Comparison of ENCODE assay signal across 23 cellular contexts in the genomic region with DNA sequence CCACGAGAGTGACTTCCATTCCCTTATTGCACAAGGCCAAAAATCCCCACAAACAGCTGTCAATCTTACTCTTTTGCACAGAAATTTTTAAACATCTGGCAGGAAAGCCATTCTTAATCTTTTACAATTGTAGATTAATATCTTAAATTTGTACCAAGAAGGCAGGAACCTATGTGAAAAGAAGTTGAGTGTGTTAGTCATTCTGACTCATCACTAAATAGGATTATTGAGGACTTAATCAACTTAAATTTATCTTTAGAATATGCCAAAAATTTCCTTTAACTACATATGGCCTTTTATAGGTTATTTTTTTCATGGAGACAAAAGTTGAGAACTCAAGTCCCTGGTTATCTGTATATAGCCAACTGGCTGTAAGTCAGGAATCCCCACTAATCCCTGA. TPM values are rescaled to one million over a fixed set of nuclear protein-coding genes. Genes with fewer than 3 reads are reported as not detected.
DNase-seq lines count a peak whose midpoint lies in the region; ATAC-seq, FAIRE-seq and TF ChIP-seq lines count a peak whose summit lies in the region.
"Had no signal": no experiment of that assay in that cellular context is flagged by ENCODE, and none has a peak within 500 bp of the region (broad histone marks: within the 10 kb centered on the region; RNA-seq: fewer than 3 reads in every experiment).

No MANE protein-coding gene starts in this region.

- no peaks in the 10 kb centered on the region for H3K4me1 Mint-ChIP-seq in endothelial cell (ENCODE audit: unreplicated experiment)
- H3K4me1 Mint-ChIP-seq: brain, T-cell had no signal

- H3K9me3 ChIP-seq in endothelial cell of umbilical vein (replicated peaks; ENCODE audit: control insufficient read depth, insufficient read depth, low read length) (no peaks in the 10 kb centered on the region), osteoblast (ENCODE audit: low read depth, low read length) (no peaks in the 10 kb centered on the region)
- H3K9me3 ChIP-seq: uterus had no signal

- FAIRE-seq in RCC 7860 (lab: Jason Lieb, UNC) (peak; percentile 73), endothelial cell of umbilical vein (lab: Jason Lieb, UNC) (peak; percentile 57)

- no TSS peak for BruUV-seq in endothelial cell of umbilical vein (replicated peaks; lab: Mats Ljungman, UMichigan)

- CTCF ChIA-PET in endothelial cell of umbilical vein (lab: Charles Lee), result interaction anchor here (1.0 kb wide), 1 partner anchor 206 kb away, joined by 6 read pairs; no protein-coding TSS in a partner anchor

- H3K9me3 Mint-ChIP-seq in endothelial cell (ENCODE audit: unreplicated experiment), result no peaks in the 10 kb centered on the region
- H3K9me3 Mint-ChIP-seq: stimulated activated naive CD8-positive, alpha-beta T cell treated with anti-CD3 and anti-CD28 coated beads, Interleukin-15, Interleukin-2, amounts not matched to agents 100 ng/mL and 50 ng/mL, for 24 hours; T-cell had no signal

- no peaks in the 10 kb centered on the region for H3K9me1 ChIP-seq in endothelial cell of umbilical vein (replicated peaks; ENCODE audit: control insufficient read depth, extremely low read depth, insufficient read depth, low read length)

- peak overlapping the region; percentile 50 for H3K4me2 ChIP-seq in endothelial cell of umbilical vein (ENCODE audit: insufficient read depth, low read length)
- no peak overlapping the region for H3K4me2 ChIP-seq in osteoblast (ENCODE audit: insufficient read depth, low read length)

- intact Hi-C loops in endothelial cell of umbilical vein (cut with micrococcal nuclease), result loop anchor here (1.0 kb wide), 3 partner anchors 31 to 47 kb away; no protein-coding TSS in a partner anchor

- no peak for TF ChIP-seq POLR2A in endothelial cell of umbilical vein (IDR thresholded peaks at IDR 0.05; ENCODE audit: low read depth, low read length)

- H2AFZ ChIP-seq in endothelial cell of umbilical vein (ENCODE audit: low read depth, low read length) (no peak overlapping the region), osteoblast (ENCODE audit: low read length) (no peak overlapping the region)
- H2AFZ ChIP-seq: parathyroid adenoma had no signal

- H3K27ac Mint-ChIP-seq in endothelial cell (ENCODE audit: unreplicated experiment), result no peak overlapping the region
- H3K27ac Mint-ChIP-seq: brain; stimulated activated naive CD8-positive, alpha-beta T cell treated with anti-CD3 and anti-CD28 coated beads, Interleukin-15, Interleukin-2, amounts not matched to agents 100 ng/mL and 50 ng/mL, for 24 hours; T-cell had no signal

- dilution Hi-C loops in endothelial cell of umbilical vein (cut with MboI; ENCODE audit: extremely low pct_ligation_motif_present, low sequenced_read_pairs), result no loop called here

- no peak overlapping the region for H3K9ac ChIP-seq in endothelial cell of umbilical vein (replicated peaks; ENCODE audit: extremely low read depth, insufficient read depth, low read length)
- H3K9ac ChIP-seq: parathyroid adenoma had no signal

- no peaks in the 10 kb centered on the region for H4K20me1 ChIP-seq in endothelial cell of umbilical vein (replicated peaks; ENCODE audit: control insufficient read depth, extremely low read depth, insufficient read depth, low read length)
- H4K20me1 ChIP-seq in osteoblast (ENCODE audit: insufficient read depth, low read length), result no peaks in the 10 kb centered on the region

- H3K4me3 ChIP-seq in endothelial cell of umbilical vein (replicated peaks in 1 of 3; ENCODE audit: insufficient read depth in 1 of 3, low read depth in 1 of 3, low read length in 3 of 3) (no peak overlapping the region), osteoblast (ENCODE audit: insufficient read depth, low read length) (no peak overlapping the region)
- H3K4me3 ChIP-seq: heart left ventricle, uterus had no signal

- H3K36me3 ChIP-seq in endothelial cell of umbilical vein (ENCODE audit: control insufficient read depth in 2 of 2, extremely low read depth in 1 of 2, insufficient read depth in 2 of 2, low read length in 2 of 2), result no peaks in the 10 kb centered on the region
- H3K36me3 ChIP-seq in osteoblast (ENCODE audit: insufficient read depth, low read length), result no peaks in the 10 kb centered on the region
- H3K36me3 ChIP-seq: heart left ventricle, uterus had no signal

- no peak overlapping the region for H3K4me3 Mint-ChIP-seq in endothelial cell (ENCODE audit: unreplicated experiment)
- H3K4me3 Mint-ChIP-seq: brain; stimulated activated naive CD8-positive, alpha-beta T cell treated with anti-CD3 and anti-CD28 coated beads, Interleukin-15, Interleukin-2, amounts not matched to agents 100 ng/mL and 50 ng/mL, for 24 hours; T-cell had no signal

- TF ChIP-seq CTCF in endothelial cell of umbilical vein (IDR thresholded peaks at IDR 0.05; ENCODE audit: extremely low read depth in 1 of 2, insufficient read depth in 1 of 2, low read depth in 1 of 2, low read length in 2 of 2) (no peak), osteoblast (IDR thresholded peaks at IDR 0.05; ENCODE audit: extremely low read depth, low read depth, low read length) (no peak), endothelial cell (IDR thresholded peaks at IDR 0.05; ENCODE audit: unreplicated experiment) (no peak)

- peaks cover 64% of the 10 kb centered on the region for H3K4me1 ChIP-seq in endothelial cell of umbilical vein (ENCODE audit: control insufficient read depth, extremely low read depth, insufficient read depth, low read length)
- peaks cover 70% of the 10 kb centered on the region for H3K4me1 ChIP-seq in osteoblast (ENCODE audit: insufficient read depth, low read length)
- H3K4me1 ChIP-seq: parathyroid adenoma, uterus had no signal

- H3K27me3 ChIP-seq in endothelial cell of umbilical vein (ENCODE audit: control insufficient read depth in 2 of 2, insufficient read depth in 2 of 2, low read length in 2 of 2) (no peaks in the 10 kb centered on the region), osteoblast (ENCODE audit: insufficient read depth, low read length) (no peaks in the 10 kb centered on the region)
- H3K27me3 ChIP-seq: heart left ventricle, uterus had no signal

- H3K27ac ChIP-seq in endothelial cell of umbilical vein (ENCODE audit: insufficient read depth, low read depth, low read length), result peak overlapping the region; percentile 57
- peak overlapping the region; percentile 38 for H3K27ac ChIP-seq in osteoblast (ENCODE audit: low read depth, low read length)
- H3K27ac ChIP-seq: C4-2B, heart left ventricle, HL-60, parathyroid adenoma, uterus had no signal

- H3K79me2 ChIP-seq in endothelial cell of umbilical vein (ENCODE audit: control insufficient read depth, insufficient read depth, low read length) (no peaks in the 10 kb centered on the region), osteoblast (ENCODE audit: insufficient read depth, low read length) (peaks cover 3% of the 10 kb centered on the region)
- H3K79me2 ChIP-seq: parathyroid adenoma had no signal

- no peaks in the 10 kb centered on the region for H3K36me3 Mint-ChIP-seq in endothelial cell (ENCODE audit: low read depth, unreplicated experiment)
- H3K36me3 Mint-ChIP-seq: brain, T-cell had no signal

- no peak for ATAC-seq in HG03280 (IDR thresholded peaks at IDR 0.05; ENCODE audit: unreplicated experiment)
- ATAC-seq: heart left ventricle, left cardiac atrium, T-cell had no signal

- no peaks in the 10 kb centered on the region for H3K27me3 Mint-ChIP-seq in endothelial cell (ENCODE audit: unreplicated experiment)
- H3K27me3 Mint-ChIP-seq: brain; stimulated activated naive CD8-positive, alpha-beta T cell treated with anti-CD3 and anti-CD28 coated beads, Interleukin-15, Interleukin-2, amounts not matched to agents 100 ng/mL and 50 ng/mL, for 24 hours; T-cell had no signal

- DNase-seq in ELR (ENCODE audit: low read depth) (peak; percentile 91), RCC 7860 (ENCODE audit: low spot score) (peak; percentile 57), endothelial cell of umbilical vein (ENCODE audit: low read depth, low spot score) (peak; percentile 66), osteoblast (ENCODE audit: insufficient read length, low spot score, missing footprints) (peak; percentile 47), iPS-NIHi7 (ENCODE audit: extremely low spot score) (no peak), endothelial cell (ENCODE audit: low spot score) (no peak)
- no peak for DNase-seq in activated CD4-positive, CD25-positive, alpha-beta regulatory T cell (lab: John Stamatoyannopoulos, UW)
- DNase-seq: activated gamma-delta T cell treated with Interleukin-2 at 50 U/mL for 16 hours; DND-41; effector CD8-positive, alpha-beta T cell; H7; heart left ventricle; left cardiac atrium; NCI-H187 treated with DMSO at 0.1 percent for 48 hours; NCI-H510A; T-cell; uterus had no signal

- POLR2A ChIA-PET in endothelial cell of umbilical vein (lab: Charles Lee), result no interaction called here

TF ChIP-seq in endothelial cell of umbilical vein, 7 proteins besides CTCF, POLR2A, EP300 and RAD21:
- TF ChIP-seq, protein P1, sequence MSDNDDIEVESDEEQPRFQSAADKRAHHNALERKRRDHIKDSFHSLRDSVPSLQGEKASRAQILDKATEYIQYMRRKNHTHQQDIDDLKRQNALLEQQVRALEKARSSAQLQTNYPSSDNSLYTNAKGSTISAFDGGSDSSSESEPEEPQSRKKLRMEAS (IDR thresholded peaks at IDR 0.05; ENCODE audit: insufficient read depth, insufficient read length), result no peak
- TF ChIP-seq FOS (IDR thresholded peaks at IDR 0.05; ENCODE audit: borderline replicate concordance, insufficient read depth, low read length) (peak; percentile 90), MYC (IDR thresholded peaks at IDR 0.05; ENCODE audit: low read depth, low read length) (no peak), GATA2 (IDR thresholded peaks at IDR 0.05; ENCODE audit: insufficient read depth, insufficient read length, low read depth, low read length) (peak; percentile 89), POLR2AphosphoS5 (IDR thresholded peaks at IDR 0.05; ENCODE audit: insufficient read depth, low read depth, low read length) (peak; percentile 28), EZH2 (IDR thresholded peaks at IDR 0.05; ENCODE audit: borderline replicate concordance, low read depth, low read length, severe bottlenecking) (no peak), JUN (IDR thresholded peaks at IDR 0.05; ENCODE audit: borderline replicate concordance, insufficient read depth, insufficient read length, low read depth) (peak; percentile 82)
TF ChIP-seq in endothelial cell of umbilical vein: peak in this region for 4.

RNA-seq across cellular contexts. Expression of a gene that starts 49.0 kb away (rescaled TPM):
- total RNA-seq in endothelial cell of umbilical vein (34.9 and 47.1 TPM in 2 replicates), osteoblast (55.4 and 56.9 TPM in 2 replicates), endothelial cell (ENCODE audit: unreplicated experiment) (0.92 TPM)
- 18.7 and 20.4 TPM in 2 replicates for polyA plus RNA-seq in endothelial cell of umbilical vein
- polyA plus RNA-seq in endothelial cell of umbilical vein (2011; cell fraction: cytosol; rRNA removed), result 25.5 and 26.9 TPM in 2 replicates
- polyA plus RNA-seq in endothelial cell of umbilical vein (2011; cell fraction: nucleus; rRNA removed), result 38.4 and 40.5 TPM in 2 replicates
- polyA plus RNA-seq in endothelial cell of umbilical vein (2012), result 24.2 and 43.4 TPM in 2 replicates
- 14.4 and 18.1 TPM in 2 replicates for polyA minus RNA-seq in endothelial cell of umbilical vein
- polyA minus RNA-seq in endothelial cell of umbilical vein (2011; cell fraction: cytosol; rRNA and poly(A)+ RNA removed), result 1.8 TPM
- polyA minus RNA-seq in endothelial cell of umbilical vein (2011; cell fraction: nucleus; rRNA and poly(A)+ RNA removed), result 20.6 and 23.8 TPM in 2 replicates

Comparison
In these comparisons a context has a peak if more than half of its experiments do, and no peak if none do; other contexts are left out.
1. DNase-seq: peak in ELR (single experiment), RCC 7860 (single experiment), endothelial cell of umbilical vein (single experiment) and osteoblast (single experiment); none in activated CD4-positive, CD25-positive, alpha-beta regulatory T cell (0 of 4), iPS-NIHi7 (single experiment) and endothelial cell (single experiment).
2. RNA of a gene that starts 49.0 kb away (total RNA-seq): 55.4 to 56.9 TPM in osteoblast and 34.9 to 47.1 TPM in endothelial cell of umbilical vein; 0.92 TPM in endothelial cell (single experiment); every median in the first group is over 10 times any median in the second.